ENCODE assay signal across 15 cellular contexts in the genomic region with DNA sequence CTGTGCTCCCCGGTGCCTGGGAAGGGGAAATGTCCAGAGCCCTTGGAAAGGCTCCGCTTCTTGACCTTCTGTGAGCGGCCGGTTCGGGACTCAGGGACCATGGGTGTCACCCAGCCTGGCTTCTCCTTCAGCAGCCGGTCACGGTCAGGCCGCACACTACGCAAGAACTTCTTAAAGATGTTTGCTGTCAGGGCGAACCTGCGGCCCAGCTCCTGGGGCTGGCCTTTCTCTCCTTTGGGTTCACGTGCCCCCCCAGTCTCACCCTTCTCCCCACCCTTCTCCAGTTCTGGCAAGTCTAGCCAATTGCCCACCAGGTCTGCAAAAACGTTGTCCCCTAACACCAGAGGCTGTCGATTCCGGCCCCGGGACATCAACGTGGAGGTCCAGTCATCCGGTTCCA.
"Had no signal": no experiment of that assay in that cellular context is flagged by ENCODE, and none has a peak within 500 bp of the region (broad histone marks: within the 10 kb centered on the region; RNA-seq: fewer than 3 reads in every experiment).

No MANE protein-coding gene starts in this region.

- H3K4me1 ChIP-seq: adrenal gland, foreskin keratinocyte had no signal

- H3K36me3 ChIP-seq: adrenal gland, thoracic aorta had no signal

- H3K9me3 ChIP-seq: adrenal gland, thoracic aorta had no signal

- H3K4me3 ChIP-seq: adrenal gland, thoracic aorta had no signal

- H3K27me3 ChIP-seq: adrenal gland, foreskin keratinocyte had no signal

- ATAC-seq: foreskin keratinocyte had no signal

- DNase-seq: activated CD4-positive, alpha-beta memory T cell treated with anti-CD3 and anti-CD28 coated beads for 36 hours; activated CD4-positive, alpha-beta T cell treated with anti-CD3 and anti-CD28 coated beads for 48 hours; activated CD4-positive, CD25-positive, alpha-beta regulatory T cell; activated naive CD4-positive, alpha-beta T cell; activated T-cell treated with anti-CD3 and anti-CD28 coated beads, Interleukin-2, amount 50 U/mL, for 1 hour; adrenal gland; effector CD4-positive, alpha-beta T cell; erythroblast; foreskin keratinocyte; hippocampal formation; kidney glomerular epithelial cell; posterior cingulate gyrus; stimulated activated CD4-positive, alpha-beta T cell treated with anti-CD3 and anti-CD28 coated beads, Interleukin-4, amount 100 ng/mL, for 1 hour; stimulated activated naive CD4-positive, alpha-beta T cell treated with Interleukin-2 at 50 U/mL for 16 hours had no signal

- H3K27ac ChIP-seq: adrenal gland, foreskin keratinocyte, thoracic aorta had no signal
